1 cellular context compared by ENCODE assay signal in the genomic region with DNA sequence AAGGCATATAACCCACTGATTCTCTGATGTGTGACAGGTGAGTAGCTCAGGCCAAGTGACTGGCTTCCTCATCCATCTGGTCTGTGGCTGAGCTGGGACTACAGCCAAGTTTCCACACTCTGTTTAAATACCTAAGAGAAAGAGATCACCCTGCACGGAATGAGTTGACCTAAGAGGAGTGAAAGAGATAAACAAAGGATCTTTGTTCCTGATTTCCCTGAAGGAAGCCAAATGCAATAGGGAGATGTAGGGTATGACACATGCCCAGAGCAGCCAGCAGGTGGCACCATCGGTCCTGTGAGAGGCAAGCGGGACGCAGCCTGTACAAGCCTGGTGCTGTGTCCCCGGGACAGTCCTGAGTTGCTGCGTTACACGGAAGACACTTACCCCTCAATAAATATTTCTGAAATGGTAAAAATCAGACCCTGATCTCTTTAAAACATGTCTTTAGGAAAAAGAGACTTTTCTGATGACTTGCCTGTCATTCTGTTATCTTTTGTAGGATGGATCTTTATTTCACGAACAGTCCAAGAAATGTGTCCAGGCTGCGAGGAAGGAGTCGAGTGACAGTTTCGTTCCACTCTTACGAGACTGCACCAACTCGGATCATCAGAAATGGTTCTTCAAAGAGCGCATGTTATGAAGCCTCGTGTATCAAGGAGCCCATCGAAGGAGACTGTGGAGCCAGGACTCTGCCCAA.
TF ChIP-seq lines count a peak whose summit lies in the region.

No MANE protein-coding gene starts in this region.

TF ChIP-seq in K562, 482 proteins besides CTCF, POLR2A, EP300 and RAD21 (continued from another document and continues in another):
- TF ChIP-seq, protein P1, sequence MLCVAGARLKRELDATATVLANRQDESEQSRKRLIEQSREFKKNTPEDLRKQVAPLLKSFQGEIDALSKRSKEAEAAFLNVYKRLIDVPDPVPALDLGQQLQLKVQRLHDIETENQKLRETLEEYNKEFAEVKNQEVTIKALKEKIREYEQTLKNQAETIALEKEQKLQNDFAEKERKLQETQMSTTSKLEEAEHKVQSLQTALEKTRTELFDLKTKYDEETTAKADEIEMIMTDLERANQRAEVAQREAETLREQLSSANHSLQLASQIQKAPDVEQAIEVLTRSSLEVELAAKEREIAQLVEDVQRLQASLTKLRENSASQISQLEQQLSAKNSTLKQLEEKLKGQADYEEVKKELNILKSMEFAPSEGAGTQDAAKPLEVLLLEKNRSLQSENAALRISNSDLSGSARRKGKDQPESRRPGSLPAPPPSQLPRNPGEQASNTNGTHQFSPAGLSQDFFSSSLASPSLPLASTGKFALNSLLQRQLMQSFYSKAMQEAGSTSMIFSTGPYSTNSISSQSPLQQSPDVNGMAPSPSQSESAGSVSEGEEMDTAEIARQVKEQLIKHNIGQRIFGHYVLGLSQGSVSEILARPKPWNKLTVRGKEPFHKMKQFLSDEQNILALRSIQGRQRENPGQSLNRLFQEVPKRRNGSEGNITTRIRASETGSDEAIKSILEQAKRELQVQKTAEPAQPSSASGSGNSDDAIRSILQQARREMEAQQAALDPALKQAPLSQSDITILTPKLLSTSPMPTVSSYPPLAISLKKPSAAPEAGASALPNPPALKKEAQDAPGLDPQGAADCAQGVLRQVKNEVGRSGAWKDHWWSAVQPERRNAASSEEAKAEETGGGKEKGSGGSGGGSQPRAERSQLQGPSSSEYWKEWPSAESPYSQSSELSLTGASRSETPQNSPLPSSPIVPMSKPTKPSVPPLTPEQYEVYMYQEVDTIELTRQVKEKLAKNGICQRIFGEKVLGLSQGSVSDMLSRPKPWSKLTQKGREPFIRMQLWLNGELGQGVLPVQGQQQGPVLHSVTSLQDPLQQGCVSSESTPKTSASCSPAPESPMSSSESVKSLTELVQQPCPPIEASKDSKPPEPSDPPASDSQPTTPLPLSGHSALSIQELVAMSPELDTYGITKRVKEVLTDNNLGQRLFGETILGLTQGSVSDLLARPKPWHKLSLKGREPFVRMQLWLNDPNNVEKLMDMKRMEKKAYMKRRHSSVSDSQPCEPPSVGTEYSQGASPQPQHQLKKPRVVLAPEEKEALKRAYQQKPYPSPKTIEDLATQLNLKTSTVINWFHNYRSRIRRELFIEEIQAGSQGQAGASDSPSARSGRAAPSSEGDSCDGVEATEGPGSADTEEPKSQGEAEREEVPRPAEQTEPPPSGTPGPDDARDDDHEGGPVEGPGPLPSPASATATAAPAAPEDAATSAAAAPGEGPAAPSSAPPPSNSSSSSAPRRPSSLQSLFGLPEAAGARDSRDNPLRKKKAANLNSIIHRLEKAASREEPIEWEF (CRISPR knock-in tag; IDR thresholded peaks at IDR 0.05): no peak
- no peak for TF ChIP-seq SRF (CRISPR knock-in tag; IDR thresholded peaks at IDR 0.05)
- no peak for TF ChIP-seq ZFX (CRISPR knock-in tag; IDR thresholded peaks at IDR 0.05)
- TF ChIP-seq PRPF4 (IDR thresholded peaks at IDR 0.05; ENCODE audit: insufficient read depth, low read depth, low read length, poor library complexity, severe bottlenecking): no peak
- peak in 1 of 2 experiments; percentile 22; a peak in 1 of 4 replicates for TF ChIP-seq KDM1A (IDR thresholded peaks at IDR 0.05)
- no peak for TF ChIP-seq CHD1 (IDR thresholded peaks at IDR 0.05; ENCODE audit: low read length)
- no peak for TF ChIP-seq NFIX (CRISPR knock-in tag; IDR thresholded peaks at IDR 0.05; ENCODE audit: low read depth)
- TF ChIP-seq ETV1 (tag; conservative IDR thresholded peaks at IDR 0.05; ENCODE audit: low read depth): no peak
- TF ChIP-seq SETDB1 (IDR thresholded peaks at IDR 0.05; ENCODE audit: low read length): no peak
- TF ChIP-seq RNF2 (IDR thresholded peaks at IDR 0.05): no peak
- no peak for TF ChIP-seq ZNF311 (CRISPR knock-in tag; IDR thresholded peaks at IDR 0.05)
- TF ChIP-seq, protein P2, sequence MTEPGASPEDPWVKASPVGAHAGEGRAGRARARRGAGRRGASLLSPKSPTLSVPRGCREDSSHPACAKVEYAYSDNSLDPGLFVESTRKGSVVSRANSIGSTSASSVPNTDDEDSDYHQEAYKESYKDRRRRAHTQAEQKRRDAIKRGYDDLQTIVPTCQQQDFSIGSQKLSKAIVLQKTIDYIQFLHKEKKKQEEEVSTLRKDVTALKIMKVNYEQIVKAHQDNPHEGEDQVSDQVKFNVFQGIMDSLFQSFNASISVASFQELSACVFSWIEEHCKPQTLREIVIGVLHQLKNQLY (CRISPR knock-in tag; conservative IDR thresholded peaks at IDR 0.05): no peak
- no peak for TF ChIP-seq SAFB2 (IDR thresholded peaks at IDR 0.05; ENCODE audit: borderline replicate concordance, low read depth, low read length, severe bottlenecking)
- no peak for TF ChIP-seq ZNF282 (CRISPR knock-in tag; IDR thresholded peaks at IDR 0.05)
- TF ChIP-seq PRMT5 (CRISPR knock-in tag; IDR thresholded peaks at IDR 0.05): no peak
- TF ChIP-seq, protein P3, sequence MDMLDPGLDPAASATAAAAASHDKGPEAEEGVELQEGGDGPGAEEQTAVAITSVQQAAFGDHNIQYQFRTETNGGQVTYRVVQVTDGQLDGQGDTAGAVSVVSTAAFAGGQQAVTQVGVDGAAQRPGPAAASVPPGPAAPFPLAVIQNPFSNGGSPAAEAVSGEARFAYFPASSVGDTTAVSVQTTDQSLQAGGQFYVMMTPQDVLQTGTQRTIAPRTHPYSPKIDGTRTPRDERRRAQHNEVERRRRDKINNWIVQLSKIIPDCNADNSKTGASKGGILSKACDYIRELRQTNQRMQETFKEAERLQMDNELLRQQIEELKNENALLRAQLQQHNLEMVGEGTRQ (CRISPR knock-in tag; IDR thresholded peaks at IDR 0.05): no peak
- TF ChIP-seq KAT2B (IDR thresholded peaks at IDR 0.05; ENCODE audit: low read depth, low read length): no peak
- TF ChIP-seq, protein P4, sequence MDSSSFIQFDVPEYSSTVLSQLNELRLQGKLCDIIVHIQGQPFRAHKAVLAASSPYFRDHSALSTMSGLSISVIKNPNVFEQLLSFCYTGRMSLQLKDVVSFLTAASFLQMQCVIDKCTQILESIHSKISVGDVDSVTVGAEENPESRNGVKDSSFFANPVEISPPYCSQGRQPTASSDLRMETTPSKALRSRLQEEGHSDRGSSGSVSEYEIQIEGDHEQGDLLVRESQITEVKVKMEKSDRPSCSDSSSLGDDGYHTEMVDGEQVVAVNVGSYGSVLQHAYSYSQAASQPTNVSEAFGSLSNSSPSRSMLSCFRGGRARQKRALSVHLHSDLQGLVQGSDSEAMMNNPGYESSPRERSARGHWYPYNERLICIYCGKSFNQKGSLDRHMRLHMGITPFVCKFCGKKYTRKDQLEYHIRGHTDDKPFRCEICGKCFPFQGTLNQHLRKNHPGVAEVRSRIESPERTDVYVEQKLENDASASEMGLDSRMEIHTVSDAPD (CRISPR knock-in tag; IDR thresholded peaks at IDR 0.05): no peak
- TF ChIP-seq, protein P5, sequence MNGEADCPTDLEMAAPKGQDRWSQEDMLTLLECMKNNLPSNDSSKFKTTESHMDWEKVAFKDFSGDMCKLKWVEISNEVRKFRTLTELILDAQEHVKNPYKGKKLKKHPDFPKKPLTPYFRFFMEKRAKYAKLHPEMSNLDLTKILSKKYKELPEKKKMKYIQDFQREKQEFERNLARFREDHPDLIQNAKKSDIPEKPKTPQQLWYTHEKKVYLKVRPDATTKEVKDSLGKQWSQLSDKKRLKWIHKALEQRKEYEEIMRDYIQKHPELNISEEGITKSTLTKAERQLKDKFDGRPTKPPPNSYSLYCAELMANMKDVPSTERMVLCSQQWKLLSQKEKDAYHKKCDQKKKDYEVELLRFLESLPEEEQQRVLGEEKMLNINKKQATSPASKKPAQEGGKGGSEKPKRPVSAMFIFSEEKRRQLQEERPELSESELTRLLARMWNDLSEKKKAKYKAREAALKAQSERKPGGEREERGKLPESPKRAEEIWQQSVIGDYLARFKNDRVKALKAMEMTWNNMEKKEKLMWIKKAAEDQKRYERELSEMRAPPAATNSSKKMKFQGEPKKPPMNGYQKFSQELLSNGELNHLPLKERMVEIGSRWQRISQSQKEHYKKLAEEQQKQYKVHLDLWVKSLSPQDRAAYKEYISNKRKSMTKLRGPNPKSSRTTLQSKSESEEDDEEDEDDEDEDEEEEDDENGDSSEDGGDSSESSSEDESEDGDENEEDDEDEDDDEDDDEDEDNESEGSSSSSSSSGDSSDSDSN (IDR thresholded peaks at IDR 0.05; ENCODE audit: borderline replicate concordance in 1 of 2, low read depth in 2 of 2, low read length in 2 of 2): peak; percentile 37 to 44; a peak in 1 of 4 replicates
- no peak for TF ChIP-seq DACH1 (IDR thresholded peaks at IDR 0.05; ENCODE audit: partially characterized antibody)
- TF ChIP-seq ZNF584 (CRISPR knock-in tag; IDR thresholded peaks at IDR 0.05; ENCODE audit: low read depth): no peak
- TF ChIP-seq ZNF12 (CRISPR knock-in tag; IDR thresholded peaks at IDR 0.05): no peak
- TF ChIP-seq, protein P6, sequence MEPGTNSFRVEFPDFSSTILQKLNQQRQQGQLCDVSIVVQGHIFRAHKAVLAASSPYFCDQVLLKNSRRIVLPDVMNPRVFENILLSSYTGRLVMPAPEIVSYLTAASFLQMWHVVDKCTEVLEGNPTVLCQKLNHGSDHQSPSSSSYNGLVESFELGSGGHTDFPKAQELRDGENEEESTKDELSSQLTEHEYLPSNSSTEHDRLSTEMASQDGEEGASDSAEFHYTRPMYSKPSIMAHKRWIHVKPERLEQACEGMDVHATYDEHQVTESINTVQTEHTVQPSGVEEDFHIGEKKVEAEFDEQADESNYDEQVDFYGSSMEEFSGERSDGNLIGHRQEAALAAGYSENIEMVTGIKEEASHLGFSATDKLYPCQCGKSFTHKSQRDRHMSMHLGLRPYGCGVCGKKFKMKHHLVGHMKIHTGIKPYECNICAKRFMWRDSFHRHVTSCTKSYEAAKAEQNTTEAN (CRISPR knock-in tag; IDR thresholded peaks at IDR 0.05): no peak
- TF ChIP-seq, protein P7, sequence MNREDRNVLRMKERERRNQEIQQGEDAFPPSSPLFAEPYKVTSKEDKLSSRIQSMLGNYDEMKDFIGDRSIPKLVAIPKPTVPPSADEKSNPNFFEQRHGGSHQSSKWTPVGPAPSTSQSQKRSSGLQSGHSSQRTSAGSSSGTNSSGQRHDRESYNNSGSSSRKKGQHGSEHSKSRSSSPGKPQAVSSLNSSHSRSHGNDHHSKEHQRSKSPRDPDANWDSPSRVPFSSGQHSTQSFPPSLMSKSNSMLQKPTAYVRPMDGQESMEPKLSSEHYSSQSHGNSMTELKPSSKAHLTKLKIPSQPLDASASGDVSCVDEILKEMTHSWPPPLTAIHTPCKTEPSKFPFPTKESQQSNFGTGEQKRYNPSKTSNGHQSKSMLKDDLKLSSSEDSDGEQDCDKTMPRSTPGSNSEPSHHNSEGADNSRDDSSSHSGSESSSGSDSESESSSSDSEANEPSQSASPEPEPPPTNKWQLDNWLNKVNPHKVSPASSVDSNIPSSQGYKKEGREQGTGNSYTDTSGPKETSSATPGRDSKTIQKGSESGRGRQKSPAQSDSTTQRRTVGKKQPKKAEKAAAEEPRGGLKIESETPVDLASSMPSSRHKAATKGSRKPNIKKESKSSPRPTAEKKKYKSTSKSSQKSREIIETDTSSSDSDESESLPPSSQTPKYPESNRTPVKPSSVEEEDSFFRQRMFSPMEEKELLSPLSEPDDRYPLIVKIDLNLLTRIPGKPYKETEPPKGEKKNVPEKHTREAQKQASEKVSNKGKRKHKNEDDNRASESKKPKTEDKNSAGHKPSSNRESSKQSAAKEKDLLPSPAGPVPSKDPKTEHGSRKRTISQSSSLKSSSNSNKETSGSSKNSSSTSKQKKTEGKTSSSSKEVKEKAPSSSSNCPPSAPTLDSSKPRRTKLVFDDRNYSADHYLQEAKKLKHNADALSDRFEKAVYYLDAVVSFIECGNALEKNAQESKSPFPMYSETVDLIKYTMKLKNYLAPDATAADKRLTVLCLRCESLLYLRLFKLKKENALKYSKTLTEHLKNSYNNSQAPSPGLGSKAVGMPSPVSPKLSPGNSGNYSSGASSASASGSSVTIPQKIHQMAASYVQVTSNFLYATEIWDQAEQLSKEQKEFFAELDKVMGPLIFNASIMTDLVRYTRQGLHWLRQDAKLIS (CRISPR knock-in tag; IDR thresholded peaks at IDR 0.05): no peak
- no peak for TF ChIP-seq EHMT2 (IDR thresholded peaks at IDR 0.05)
- TF ChIP-seq ZFP30 (CRISPR knock-in tag; IDR thresholded peaks at IDR 0.05; ENCODE audit: borderline replicate concordance): no peak
- TF ChIP-seq, protein P8, sequence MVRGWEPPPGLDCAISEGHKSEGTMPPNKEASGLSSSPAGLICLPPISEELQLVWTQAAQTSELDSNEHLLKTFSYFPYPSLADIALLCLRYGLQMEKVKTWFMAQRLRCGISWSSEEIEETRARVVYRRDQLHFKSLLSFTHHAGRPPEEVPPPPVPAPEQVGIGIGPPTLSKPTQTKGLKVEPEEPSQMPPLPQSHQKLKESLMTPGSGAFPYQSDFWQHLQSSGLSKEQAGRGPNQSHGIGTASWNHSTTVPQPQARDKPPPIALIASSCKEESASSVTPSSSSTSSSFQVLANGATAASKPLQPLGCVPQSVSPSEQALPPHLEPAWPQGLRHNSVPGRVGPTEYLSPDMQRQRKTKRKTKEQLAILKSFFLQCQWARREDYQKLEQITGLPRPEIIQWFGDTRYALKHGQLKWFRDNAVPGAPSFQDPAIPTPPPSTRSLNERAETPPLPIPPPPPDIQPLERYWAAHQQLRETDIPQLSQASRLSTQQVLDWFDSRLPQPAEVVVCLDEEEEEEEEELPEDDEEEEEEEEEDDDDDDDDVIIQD (CRISPR knock-in tag; IDR thresholded peaks at IDR 0.05): no peak
- TF ChIP-seq ZFPM2 (CRISPR knock-in tag; IDR thresholded peaks at IDR 0.05): no peak
- no peak for TF ChIP-seq TRIM28 (IDR thresholded peaks at IDR 0.05)
- 0 out of 2 replicates have a peak, but pooled peaks have one; percentile 32 for TF ChIP-seq PTRF (tag; IDR thresholded peaks at IDR 0.05)
- no peak for TF ChIP-seq RBM34 (IDR thresholded peaks at IDR 0.05; ENCODE audit: borderline replicate concordance, insufficient read depth, low read length)
- TF ChIP-seq HDAC8 (tag; IDR thresholded peaks at IDR 0.05): no peak
- TF ChIP-seq ZBTB8A (IDR thresholded peaks at IDR 0.05; ENCODE audit: partially characterized antibody): no peak
- TF ChIP-seq, protein P9, sequence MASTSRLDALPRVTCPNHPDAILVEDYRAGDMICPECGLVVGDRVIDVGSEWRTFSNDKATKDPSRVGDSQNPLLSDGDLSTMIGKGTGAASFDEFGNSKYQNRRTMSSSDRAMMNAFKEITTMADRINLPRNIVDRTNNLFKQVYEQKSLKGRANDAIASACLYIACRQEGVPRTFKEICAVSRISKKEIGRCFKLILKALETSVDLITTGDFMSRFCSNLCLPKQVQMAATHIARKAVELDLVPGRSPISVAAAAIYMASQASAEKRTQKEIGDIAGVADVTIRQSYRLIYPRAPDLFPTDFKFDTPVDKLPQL (IDR thresholded peaks at IDR 0.05; ENCODE audit: extremely low read depth, insufficient read length): no peak
- TF ChIP-seq, protein P10, sequence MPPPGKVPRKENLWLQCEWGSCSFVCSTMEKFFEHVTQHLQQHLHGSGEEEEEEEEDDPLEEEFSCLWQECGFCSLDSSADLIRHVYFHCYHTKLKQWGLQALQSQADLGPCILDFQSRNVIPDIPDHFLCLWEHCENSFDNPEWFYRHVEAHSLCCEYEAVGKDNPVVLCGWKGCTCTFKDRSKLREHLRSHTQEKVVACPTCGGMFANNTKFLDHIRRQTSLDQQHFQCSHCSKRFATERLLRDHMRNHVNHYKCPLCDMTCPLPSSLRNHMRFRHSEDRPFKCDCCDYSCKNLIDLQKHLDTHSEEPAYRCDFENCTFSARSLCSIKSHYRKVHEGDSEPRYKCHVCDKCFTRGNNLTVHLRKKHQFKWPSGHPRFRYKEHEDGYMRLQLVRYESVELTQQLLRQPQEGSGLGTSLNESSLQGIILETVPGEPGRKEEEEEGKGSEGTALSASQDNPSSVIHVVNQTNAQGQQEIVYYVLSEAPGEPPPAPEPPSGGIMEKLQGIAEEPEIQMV (tag; conservative IDR thresholded peaks at IDR 0.05; ENCODE audit: low read depth): no peak
- TF ChIP-seq HLTF (IDR thresholded peaks at IDR 0.05): no peak
